9 cellular contexts compared by ENCODE assay signal in genomic region chr3:129195731-129196256, GRCh38. TPM values are rescaled to one million over a fixed set of nuclear protein-coding genes. Genes with fewer than 3 reads are reported as not detected.
DNase-seq lines count a peak whose midpoint lies in the region; ATAC-seq and TF ChIP-seq lines count a peak whose summit lies in the region.
"Had no signal": no experiment of that assay in that cellular context is flagged by ENCODE, and none has a peak within 500 bp of the region (broad histone marks: within the 10 kb centered on the region; RNA-seq: fewer than 3 reads in every experiment).

No MANE protein-coding gene starts in this region.

- TF ChIP-seq CTCF in GM23338 (conservative IDR thresholded peaks at IDR 0.05; ENCODE audit: low read depth in 2 of 2) (no peak), ovary (IDR thresholded peaks at IDR 0.05) (no peak)

- H3K27ac ChIP-seq in GM23338 (ENCODE audit: low read depth), result no peak overlapping the region
- peak overlapping the region in 1 of 2 donors; percentile 37 for H3K27ac ChIP-seq in ovary
- H3K27ac ChIP-seq: parathyroid adenoma had no signal

- 2 to 8% (median 5%) methylated on average over 6 of the region's 6 CpGs for WGBS in ovary, 3 donors

- H2AFZ ChIP-seq in GM23338, result no peak overlapping the region
- H2AFZ ChIP-seq: parathyroid adenoma had no signal

- H3K4me1 Mint-ChIP-seq in GM23338, result peaks cover 2% of the 10 kb centered on the region; the same call in 1 of the 3 replicates
- no peaks in the 10 kb centered on the region for H3K4me1 Mint-ChIP-seq in T-helper 17 cell

- H3K27ac Mint-ChIP-seq in GM23338 (0 out of 2 replicates have a peak overlapping the region, but pooled peaks have one; percentile 23), T-helper 17 cell (peak overlapping the region; percentile 41)

- no peak for TF ChIP-seq POLR2A in ovary (IDR thresholded peaks at IDR 0.05)
- TF ChIP-seq POLR2A in GM18505 (IDR thresholded peaks at IDR 0.05; ENCODE audit: borderline replicate concordance, extremely low read depth, insufficient read depth, insufficient read length), result no peak

- H3K27me3 ChIP-seq in GM23338 (ENCODE audit: insufficient read depth), result no peaks in the 10 kb centered on the region
- no peaks in the 10 kb centered on the region for H3K27me3 ChIP-seq in ovary

- intact Hi-C loops in ovary (cut with DNase I), result no loop called here

- H3K4me2 ChIP-seq in GM23338, result no peak overlapping the region

- H3K9me3 ChIP-seq in T-helper 17 cell (ENCODE audit: control insufficient read depth, low read length, poor library complexity, severe bottlenecking) (no peaks in the 10 kb centered on the region), ovary (no peaks in the 10 kb centered on the region)

- H3K79me2 ChIP-seq in GM23338 (replicated peaks; ENCODE audit: insufficient read depth), result no peaks in the 10 kb centered on the region
- H3K79me2 ChIP-seq: parathyroid adenoma had no signal

- H3K9me3 Mint-ChIP-seq in GM23338, result no peaks in the 10 kb centered on the region

- 0 out of 2 replicates have a peak, but pooled peaks cover 3% of the 10 kb centered on the region for H3F3A ChIP-seq in GM23338 (replicated peaks; ENCODE audit: low read depth)

- H3K4me1 ChIP-seq in GM23338 (ENCODE audit: insufficient read depth), result no peaks in the 10 kb centered on the region
- peaks cover 2% of the 10 kb centered on the region for H3K4me1 ChIP-seq in ovary (ENCODE audit: insufficient read depth)
- H3K4me1 ChIP-seq: parathyroid adenoma had no signal

- no peaks in the 10 kb centered on the region for H3K36me3 ChIP-seq in GM23338 (ENCODE audit: insufficient read depth)
- no peaks in the 10 kb centered on the region for H3K36me3 ChIP-seq in ovary

- H3K9me2 ChIP-seq in GM23338 (ENCODE audit: insufficient read depth), result no peaks in the 10 kb centered on the region

- no peak overlapping the region for H3K4me3 ChIP-seq in GM23338
- H3K4me3 ChIP-seq in ovary, result no peak overlapping the region

- H3K4me3 Mint-ChIP-seq in GM23338 (no peak overlapping the region), T-helper 17 cell (no peak overlapping the region)

- H3K27me3 Mint-ChIP-seq in GM23338 (ENCODE audit: insufficient read depth, low read depth, poor library complexity) (peaks cover 3% of the 10 kb centered on the region), T-helper 17 cell (no peaks in the 10 kb centered on the region)

- H4K20me1 ChIP-seq in GM23338 (replicated peaks; ENCODE audit: insufficient read depth), result no peaks in the 10 kb centered on the region

- TF ChIP-seq EP300 in ovary (IDR thresholded peaks at IDR 0.05), result no peak

- DNase-seq in GM23338 (ENCODE audit: low spot score) (no peak), T-helper 17 cell (no peak), fibroblast of the conjunctiva (ENCODE audit: low read depth) (peak; percentile 81), ovary (peak; percentile 63 to 72 (median 71))

- ATAC-seq in GM23338 (no peak), T-helper 17 cell (no peak), HG02938 (IDR thresholded peaks at IDR 0.05; ENCODE audit: unreplicated experiment) (no peak), GM19452 (IDR thresholded peaks at IDR 0.05; ENCODE audit: unreplicated experiment) (no peak), GM18505 (IDR thresholded peaks at IDR 0.05; ENCODE audit: unreplicated experiment) (no peak), GM19328 (IDR thresholded peaks at IDR 0.05; ENCODE audit: unreplicated experiment) (no peak)

- no peaks in the 10 kb centered on the region for H3K36me3 Mint-ChIP-seq in GM23338 (ENCODE audit: low read depth)
- H3K36me3 Mint-ChIP-seq in T-helper 17 cell (ENCODE audit: low read depth), result no peaks in the 10 kb centered on the region

TF ChIP-seq in GM23338, 12 proteins besides CTCF, POLR2A, EP300 and RAD21:
- TF ChIP-seq REST (IDR thresholded peaks at IDR 0.05; ENCODE audit: unreplicated experiment), result no peak

RNA-seq across cellular contexts. Expression of gene CNBP, which starts 12.1 kb away (rescaled TPM):
- 341 and 348 TPM in 2 replicates for total RNA-seq in GM23338 (2014; rRNA removed; shearing (Covaris generic))
- polyA plus RNA-seq in GM23338 (2016; fragmentation: Nextera tagmentation; extraction: Ambion mirVana), result 375 and 444 TPM in 2 replicates
- total RNA-seq in T-helper 17 cell, result 100 to 1,000 TPM; 253 to 276 TPM
- total RNA-seq in ovary, result 100 to 1,000 TPM; 383 to 530 (median 467) TPM
- polyA plus RNA-seq in ovary, result 100 to 1,000 TPM; 408 to 540 TPM

RNA-seq across cellular contexts. Expression of gene ISY1, which starts 34.9 kb away (rescaled TPM):
- 10.0 and 11.3 TPM in 2 replicates for total RNA-seq in GM23338 (2014; rRNA removed; shearing (Covaris generic))
- polyA plus RNA-seq in GM23338 (2016; fragmentation: Nextera tagmentation; extraction: Ambion mirVana) (20.2 and 23.6 TPM in 2 replicates), ovary (10 to 100 TPM; 31.7 to 45.3 TPM)
- total RNA-seq in T-helper 17 cell (10 to 100 TPM; 39.0 TPM), ovary (10 to 100 TPM; 13.1 to 36.6 (median 28.5) TPM)

RNA-seq across cellular contexts. Expression of gene COPG1, which starts 53.6 kb away (rescaled TPM):
- total RNA-seq in GM23338 (2014; rRNA removed; shearing (Covaris generic)), result 91.7 and 106 TPM in 2 replicates
- polyA plus RNA-seq in GM23338 (2016; fragmentation: Nextera tagmentation; extraction: Ambion mirVana) (50.0 and 51.5 TPM in 2 replicates), ovary (100 to 1,000 TPM in 1 of 2 donors, 10 to 100 TPM in 1; 62.6 to 133 TPM)
- total RNA-seq in T-helper 17 cell (100 to 1,000 TPM; 101 to 102 TPM), ovary (100 to 1,000 TPM in 5 of 7 donors, 10 to 100 TPM in 2; 49.2 to 147 (median 115) TPM)

Comparison
In these comparisons a context has a peak if more than half of its experiments do, and no peak if none do; other contexts are left out.
1. DNase-seq: peak in fibroblast of the conjunctiva (single experiment) and ovary (5 of 5); none in GM23338 (single experiment) and T-helper 17 cell (0 of 3).